ENCODE assay signal across 8 cellular contexts in genomic region chr15:100627789-100628395, GRCh38. TPM values are rescaled to one million over a fixed set of nuclear protein-coding genes. Genes with fewer than 3 reads are reported as not detected.
DNase-seq lines count a peak whose midpoint lies in the region; ATAC-seq, FAIRE-seq and TF ChIP-seq lines count a peak whose summit lies in the region.

No MANE protein-coding gene starts in this region.

- CTCF ChIA-PET in A549 (lab: Yijun Ruan, JAX): interaction anchor here (0.5 to 1.5 kb wide), 21 partner anchors 9 to 1413 kb away, joined by 3 to 23 read pairs (median 5); no protein-coding TSS in a partner anchor

- intact Hi-C loops in left colon (cut with DNase I, micrococcal nuclease): loop anchor here in 1 of 2 donors (5.0 kb wide), 1 partner anchor 244 kb away; no protein-coding TSS in a partner anchor

- DNase-seq in A549 (ENCODE audit: low read depth in 1 of 2, low spot score in 1 of 2) (peak; percentile 58 to 84), NCI-H2196 (lab: John Stamatoyannopoulos, UW; ENCODE audit: unreplicated experiment) (peak; percentile 40), left colon (peak; percentile 40 to 54)
- peak; percentile 50 for DNase-seq in activated CD4-positive, CD25-positive, alpha-beta regulatory T cell treated with anti-CD3 and anti-CD28 coated beads, Interleukin-2, amount 50 U/mL, for 16 hours (ENCODE audit: low read depth, low spot score)
- peak; percentile 37 to 53 for DNase-seq in central memory CD8-positive, alpha-beta T cell (ENCODE audit: low spot score in 2 of 2)
- DNase-seq in stimulated activated CD4-positive, alpha-beta T cell treated with anti-CD3 and anti-CD28 coated beads, Interleukin-4, amount 100 ng/mL, for 24 hours: peak; percentile 75

- H3K4me3 ChIP-seq in A549: no peak overlapping the region

- TF ChIP-seq POLR2A in A549 (IDR thresholded peaks at IDR 0.05; ENCODE audit: low read length): no peak

- H3K27ac Mint-ChIP-seq in central memory CD8-positive, alpha-beta T cell (ENCODE audit: low read depth): no peak overlapping the region

- peak; percentile 88 to 95 for ATAC-seq in A549
- peak; percentile 61 for ATAC-seq in GM18499 (IDR thresholded peaks at IDR 0.05; ENCODE audit: insufficient read depth, unreplicated experiment)
- peak; percentile 63 for ATAC-seq in HG03060 (IDR thresholded peaks at IDR 0.05; ENCODE audit: low read depth, unreplicated experiment)
- ATAC-seq in central memory CD8-positive, alpha-beta T cell (replicated peaks; ENCODE audit: extremely low read depth, poor library complexity, severe bottlenecking): peak; percentile 46
- ATAC-seq in left colon: peak; percentile 92

- no peaks in the 10 kb centered on the region for H3K27me3 Mint-ChIP-seq in central memory CD8-positive, alpha-beta T cell

- H3K9me3 ChIP-seq in A549: no peaks in the 10 kb centered on the region

- peaks cover 23% of the 10 kb centered on the region for H3K4me1 Mint-ChIP-seq in central memory CD8-positive, alpha-beta T cell

- no peaks in the 10 kb centered on the region for H3K9me3 Mint-ChIP-seq in central memory CD8-positive, alpha-beta T cell

- TF ChIP-seq RAD21 in A549 (conservative IDR thresholded peaks at IDR 0.05 in 1 of 2, IDR thresholded peaks at IDR 0.05 in 1 of 2): peak; percentile 93

- TF ChIP-seq CTCF in A549 (IDR thresholded peaks at IDR 0.05): peak; percentile 96

- peak; percentile 96 for FAIRE-seq in A549 (lab: Jason Lieb, UNC)

- no peak overlapping the region for H3K4me2 ChIP-seq in A549

- 33% methylated on average over 6 of the region's 6 CpGs for WGBS in A549 (ENCODE audit: missing lambda C conversion rate)

- no peaks in the 10 kb centered on the region for H3K4me1 ChIP-seq in A549

- H3K4me3 Mint-ChIP-seq in central memory CD8-positive, alpha-beta T cell: no peak overlapping the region

- POLR2A ChIA-PET in A549 (lab: Yijun Ruan, JAX): no interaction called here

- no peak for TF ChIP-seq EP300 in A549 (IDR thresholded peaks at IDR 0.05)

- H3K27ac ChIP-seq in A549: no peak overlapping the region

- H3K36me3 Mint-ChIP-seq in central memory CD8-positive, alpha-beta T cell (ENCODE audit: insufficient read depth): peaks cover 23% of the 10 kb centered on the region

TF ChIP-seq in A549, 52 proteins besides CTCF, POLR2A, EP300 and RAD21:
- TF ChIP-seq SMC3 (IDR thresholded peaks at IDR 0.05): peak; percentile 79
- no peak for TF ChIP-seq RNF2 (IDR thresholded peaks at IDR 0.05; ENCODE audit: borderline replicate concordance, low read depth)

RNA-seq across cellular contexts. Expression of gene ASB7, which starts 25.5 kb away (rescaled TPM):
- polyA plus RNA-seq in A549 (2011; rRNA removed) (19.3 and 21.6 TPM in 2 replicates), A549 (2017; fragmentation: RNase III; extraction: RNeasy Plus Mini Kit Qiagen cat#74134 plus additional on column Dnase treatment) (8.2 to 9.2 TPM (median 8.4 TPM) in 3 replicates)
- polyA plus RNA-seq in A549 (2012; cell fraction: cytosol; rRNA removed): 7.1 and 7.6 TPM in 2 replicates
- polyA plus RNA-seq in A549 (2012; cell fraction: nucleus; rRNA removed): 4.0 and 5.4 TPM in 2 replicates
- polyA minus RNA-seq in A549 (2011; rRNA and poly(A)+ RNA removed): 28.6 and 33.4 TPM in 2 replicates
- 10 to 100 TPM; 26.7 to 26.8 TPM for total RNA-seq in left colon

RNA-seq across cellular contexts. Expression of gene LINS1, which starts 25.9 kb away (rescaled TPM):
- 23.1 and 24.6 TPM in 2 replicates for polyA plus RNA-seq in A549 (2011; rRNA removed)
- 6.4 and 6.9 TPM in 2 replicates for polyA plus RNA-seq in A549 (2012; cell fraction: cytosol; rRNA removed)
- polyA plus RNA-seq in A549 (2012; cell fraction: nucleus; rRNA removed): 8.8 and 15.3 TPM in 2 replicates
- 10.0 to 12.1 TPM (median 11.1 TPM) in 3 replicates for polyA plus RNA-seq in A549 (2017; fragmentation: RNase III; extraction: RNeasy Plus Mini Kit Qiagen cat#74134 plus additional on column Dnase treatment)
- polyA minus RNA-seq in A549 (2011; rRNA and poly(A)+ RNA removed): 24.5 and 25.5 TPM in 2 replicates
- 10 to 100 TPM; 20.0 to 22.7 TPM for total RNA-seq in left colon
